Comparison of ENCODE assay signal across 8 cellular contexts in the genomic region with DNA sequence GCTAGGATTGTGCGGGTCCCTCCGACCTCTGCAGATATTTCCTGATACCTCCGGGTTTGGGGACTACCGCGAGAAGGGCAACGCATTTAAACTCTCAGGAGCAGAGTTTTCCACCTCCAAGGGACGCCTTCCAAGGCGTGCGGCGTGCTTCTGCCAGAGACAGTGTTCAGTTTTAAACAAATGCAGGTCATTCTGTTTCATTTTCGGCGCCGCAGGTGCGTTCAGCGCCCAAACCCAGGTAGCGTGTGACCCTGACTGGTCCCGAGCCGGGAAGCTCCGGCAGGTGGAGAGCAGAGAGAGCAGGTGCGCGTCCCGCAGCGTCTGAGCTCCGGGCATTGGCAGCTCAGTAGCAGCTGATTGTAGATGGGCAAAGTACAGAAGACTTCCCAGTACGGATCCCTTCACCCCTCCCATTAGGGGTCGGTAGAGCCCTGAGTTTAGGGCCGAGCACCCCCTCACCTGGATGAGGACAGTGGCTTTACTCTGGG. TPM values are rescaled to one million over a fixed set of nuclear protein-coding genes. Genes with fewer than 3 reads are reported as not detected.
A peak's percentile ranks its signal among the peaks of the same experiment; 100 is the strongest.
DNase-seq lines count a peak whose midpoint lies in the region; ATAC-seq and TF ChIP-seq lines count a peak whose summit lies in the region.

No MANE protein-coding gene starts in this region.

- H3K9me3 ChIP-seq in SK-N-SH, result no peaks in the 10 kb centered on the region

- H3K9ac ChIP-seq in SK-N-SH (no peak overlapping the region), rectal smooth muscle tissue (ENCODE audit: low read length) (no peak overlapping the region)

- peak; percentile 50 for DNase-seq in GM13977 (ENCODE audit: low spot score)
- DNase-seq in SK-N-SH, result no peak
- DNase-seq in fibroblast of villous mesenchyme (ENCODE audit: low read depth), result no peak
- DNase-seq in activated gamma-delta T cell treated with Interleukin-2 at 50 U/mL for 16 hours, result no peak
- DNase-seq in NOMO-1 (lab: John Stamatoyannopoulos, UW; ENCODE audit: unreplicated experiment in 2 of 2), result no peak
- no peak for DNase-seq in brain microvascular endothelial cell

- H3K4me1 ChIP-seq in SK-N-SH (ENCODE audit: control insufficient read depth in 1 of 2, insufficient read depth in 2 of 2, low read depth in 1 of 2, low read length in 1 of 2) (peaks cover 0 to 39% of the 10 kb centered on the region in 2 experiments; a peak in 1 of 4 replicates), rectal smooth muscle tissue (ENCODE audit: control insufficient read depth, insufficient read depth, low read length) (no peaks in the 10 kb centered on the region)

- peak overlapping the region; percentile 80 for H3K4me2 ChIP-seq in SK-N-SH

- peaks cover 4% of the 10 kb centered on the region for H3F3A ChIP-seq in SK-N-SH (replicated peaks; ENCODE audit: insufficient read depth)

- TF ChIP-seq CTCF in GM13977 (IDR thresholded peaks at IDR 0.05; ENCODE audit: extremely low read depth, insufficient read depth, missing control alignments), result no peak
- no peak for TF ChIP-seq CTCF in SK-N-SH (IDR thresholded peaks at IDR 0.05)
- no peak for TF ChIP-seq CTCF in fibroblast of villous mesenchyme (IDR thresholded peaks at IDR 0.05; ENCODE audit: insufficient read depth, low read depth, low read length)
- TF ChIP-seq CTCF in brain microvascular endothelial cell (IDR thresholded peaks at IDR 0.05; ENCODE audit: low read depth, low read length, missing control alignments), result no peak

- H3K9me2 ChIP-seq in SK-N-SH, result no peaks in the 10 kb centered on the region

- H4K20me1 ChIP-seq in SK-N-SH (ENCODE audit: insufficient read depth), result no peaks in the 10 kb centered on the region

- H2AFZ ChIP-seq in SK-N-SH (ENCODE audit: low read depth), result no peak overlapping the region

- H3K27me3 ChIP-seq in SK-N-SH (ENCODE audit: insufficient read depth), result peaks cover 63% of the 10 kb centered on the region
- peaks cover 48% of the 10 kb centered on the region for H3K27me3 ChIP-seq in rectal smooth muscle tissue (ENCODE audit: control insufficient read depth, insufficient read depth, low read length)
- H3K27me3 ChIP-seq in brain microvascular endothelial cell (replicated peaks), result peaks cover 84% of the 10 kb centered on the region

- TF ChIP-seq EP300 in SK-N-SH (IDR thresholded peaks at IDR 0.05; ENCODE audit: borderline replicate concordance in 1 of 2, low read depth in 1 of 2, low read length in 1 of 2), result no peak

- H3K4me3 ChIP-seq in SK-N-SH (ENCODE audit: low read depth in 2 of 2, low read length in 1 of 2) (peak overlapping the region; percentile 53 to 58), fibroblast of villous mesenchyme (ENCODE audit: low read depth, low read length) (peak overlapping the region; percentile 35), rectal smooth muscle tissue (ENCODE audit: low read length) (peak overlapping the region; percentile 55), brain microvascular endothelial cell (ENCODE audit: low read depth, low read length) (no peak overlapping the region)

- WGBS in SK-N-SH (ENCODE audit: low lambda C conversion rate), result 13% methylated on average over 20 of the region's 27 CpGs

- POLR2A ChIA-PET in SK-N-SH (lab: Yijun Ruan, JAX), result no interaction called here

- CTCF ChIA-PET in SK-N-SH (lab: Yijun Ruan, JAX), result interaction anchor here (0.6 to 2.0 kb wide), 9 partner anchors 12 to 410 kb away, joined by 3 to 8 read pairs (median 3); a partner anchor contains a TSS

- TF ChIP-seq RAD21 in SK-N-SH (IDR thresholded peaks at IDR 0.05; ENCODE audit: low read length), result no peak

- H3K27ac ChIP-seq in SK-N-SH (ENCODE audit: low read depth in 2 of 2, low read length in 1 of 2) (no peak overlapping the region), rectal smooth muscle tissue (ENCODE audit: low read depth, low read length) (no peak overlapping the region), brain microvascular endothelial cell (no peak overlapping the region)

- H3K36me3 ChIP-seq in SK-N-SH (replicated peaks in 1 of 2; ENCODE audit: control insufficient read depth in 1 of 2, insufficient read depth in 2 of 2, low read length in 1 of 2), result no peaks in the 10 kb centered on the region
- H3K36me3 ChIP-seq in rectal smooth muscle tissue (ENCODE audit: control insufficient read depth, insufficient read depth, low read length), result no peaks in the 10 kb centered on the region
- H3K36me3 ChIP-seq in brain microvascular endothelial cell (replicated peaks), result no peaks in the 10 kb centered on the region

- in situ Hi-C loops in GM13977 (cut with MboI; ENCODE audit: low pct_unique_long_range_greater_than_20kb, low sequenced_read_pairs, unreplicated experiment), result loop anchor here (10.0 kb wide), 1 partner anchor 283 kb away; no protein-coding TSS in a partner anchor
- in situ Hi-C loops in brain microvascular endothelial cell (cut with HindIII; ENCODE audit: low pct_ligation_motif_present, low sequenced_read_pairs), result no loop called here

- no peak for ATAC-seq in HG03108 (IDR thresholded peaks at IDR 0.05; ENCODE audit: unreplicated experiment)

- no peaks in the 10 kb centered on the region for H3K79me2 ChIP-seq in SK-N-SH (ENCODE audit: insufficient read depth)

TF ChIP-seq in SK-N-SH, 30 proteins besides CTCF, POLR2A, EP300 and RAD21:
- TF ChIP-seq TAF1 (IDR thresholded peaks at IDR 0.05; ENCODE audit: borderline replicate concordance, low read depth, low read length) (no peak), EZH2phosphoT487 (IDR thresholded peaks at IDR 0.05; ENCODE audit: borderline replicate concordance, low read depth) (0 out of 2 replicates have a peak, but pooled peaks have one; percentile 17), FOXJ3 (CRISPR knock-in tag; IDR thresholded peaks at IDR 0.05) (no peak)
- TF ChIP-seq, protein P1, sequence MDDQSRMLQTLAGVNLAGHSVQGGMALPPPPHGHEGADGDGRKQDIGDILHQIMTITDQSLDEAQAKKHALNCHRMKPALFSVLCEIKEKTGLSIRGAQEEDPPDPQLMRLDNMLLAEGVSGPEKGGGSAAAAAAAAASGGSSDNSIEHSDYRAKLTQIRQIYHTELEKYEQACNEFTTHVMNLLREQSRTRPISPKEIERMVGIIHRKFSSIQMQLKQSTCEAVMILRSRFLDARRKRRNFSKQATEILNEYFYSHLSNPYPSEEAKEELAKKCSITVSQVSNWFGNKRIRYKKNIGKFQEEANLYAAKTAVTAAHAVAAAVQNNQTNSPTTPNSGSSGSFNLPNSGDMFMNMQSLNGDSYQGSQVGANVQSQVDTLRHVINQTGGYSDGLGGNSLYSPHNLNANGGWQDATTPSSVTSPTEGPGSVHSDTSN (IDR thresholded peaks at IDR 0.05), result no peak
- TF ChIP-seq, protein P2, sequence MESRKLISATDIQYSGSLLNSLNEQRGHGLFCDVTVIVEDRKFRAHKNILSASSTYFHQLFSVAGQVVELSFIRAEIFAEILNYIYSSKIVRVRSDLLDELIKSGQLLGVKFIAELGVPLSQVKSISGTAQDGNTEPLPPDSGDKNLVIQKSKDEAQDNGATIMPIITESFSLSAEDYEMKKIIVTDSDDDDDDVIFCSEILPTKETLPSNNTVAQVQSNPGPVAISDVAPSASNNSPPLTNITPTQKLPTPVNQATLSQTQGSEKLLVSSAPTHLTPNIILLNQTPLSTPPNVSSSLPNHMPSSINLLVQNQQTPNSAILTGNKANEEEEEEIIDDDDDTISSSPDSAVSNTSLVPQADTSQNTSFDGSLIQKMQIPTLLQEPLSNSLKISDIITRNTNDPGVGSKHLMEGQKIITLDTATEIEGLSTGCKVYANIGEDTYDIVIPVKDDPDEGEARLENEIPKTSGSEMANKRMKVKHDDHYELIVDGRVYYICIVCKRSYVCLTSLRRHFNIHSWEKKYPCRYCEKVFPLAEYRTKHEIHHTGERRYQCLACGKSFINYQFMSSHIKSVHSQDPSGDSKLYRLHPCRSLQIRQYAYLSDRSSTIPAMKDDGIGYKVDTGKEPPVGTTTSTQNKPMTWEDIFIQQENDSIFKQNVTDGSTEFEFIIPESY (IDR thresholded peaks at IDR 0.05; ENCODE audit: borderline replicate concordance, low read depth), result no peak
- TF ChIP-seq, protein P3, sequence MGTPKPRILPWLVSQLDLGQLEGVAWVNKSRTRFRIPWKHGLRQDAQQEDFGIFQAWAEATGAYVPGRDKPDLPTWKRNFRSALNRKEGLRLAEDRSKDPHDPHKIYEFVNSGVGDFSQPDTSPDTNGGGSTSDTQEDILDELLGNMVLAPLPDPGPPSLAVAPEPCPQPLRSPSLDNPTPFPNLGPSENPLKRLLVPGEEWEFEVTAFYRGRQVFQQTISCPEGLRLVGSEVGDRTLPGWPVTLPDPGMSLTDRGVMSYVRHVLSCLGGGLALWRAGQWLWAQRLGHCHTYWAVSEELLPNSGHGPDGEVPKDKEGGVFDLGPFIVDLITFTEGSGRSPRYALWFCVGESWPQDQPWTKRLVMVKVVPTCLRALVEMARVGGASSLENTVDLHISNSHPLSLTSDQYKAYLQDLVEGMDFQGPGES (IDR thresholded peaks at IDR 0.05; ENCODE audit: low read depth, low read length), result no peak

RNA-seq across cellular contexts. Expression of a gene that starts 1.4 kb away (rescaled TPM):
- not detected in 2 replicates for polyA plus RNA-seq in SK-N-SH (2012; rRNA removed)
- polyA plus RNA-seq in SK-N-SH (2012; cell fraction: cytosol; rRNA removed), result not detected in 2 replicates
- polyA plus RNA-seq in SK-N-SH (2012; cell fraction: nucleus; rRNA removed), result 0.11 TPM in 1 of 2 replicates, not detected in the other
- under 0.01 TPM in 1 of 2 replicates, not detected in the other for total RNA-seq in fibroblast of villous mesenchyme

RNA-seq across cellular contexts. Expression of a gene that starts 11.7 kb away (rescaled TPM):
- not detected in 2 replicates for polyA plus RNA-seq in SK-N-SH (2012; rRNA removed)
- not detected in 2 replicates for polyA plus RNA-seq in SK-N-SH (2012; cell fraction: cytosol; rRNA removed)
- not detected in 2 replicates for polyA plus RNA-seq in SK-N-SH (2012; cell fraction: nucleus; rRNA removed)
- total RNA-seq in fibroblast of villous mesenchyme, result not detected in 2 replicates
